9 cellular contexts compared by ENCODE assay signal in genomic region chr17:48543854-48544355, GRCh38. TPM values are rescaled to one million over a fixed set of nuclear protein-coding genes. Genes with fewer than 3 reads are reported as not detected.
DNase-seq lines count a peak whose midpoint lies in the region; ATAC-seq, FAIRE-seq and TF ChIP-seq lines count a peak whose summit lies in the region.
"Had no signal": no experiment of that assay in that cellular context is flagged by ENCODE, and none has a peak within 500 bp of the region (broad histone marks: within the 10 kb centered on the region; RNA-seq: fewer than 3 reads in every experiment).

No MANE protein-coding gene starts in this region.

- H3K27ac Mint-ChIP-seq in Calu3 (ENCODE audit: unreplicated experiment): peak overlapping the region; percentile 83
- peak overlapping the region; percentile 87 to 100 (median 95) for H3K27ac Mint-ChIP-seq in naive thymus-derived CD4-positive, alpha-beta T cell

- no peak for TF ChIP-seq CTCF in Calu3 (IDR thresholded peaks at IDR 0.05; ENCODE audit: unreplicated experiment)
- TF ChIP-seq CTCF in OCI-LY3 (IDR thresholded peaks at IDR 0.05; ENCODE audit: low read depth, low read length): no peak
- no peak for TF ChIP-seq CTCF in coronary artery (IDR thresholded peaks at IDR 0.05)
- no peak for TF ChIP-seq CTCF in uterus (IDR thresholded peaks at IDR 0.05)
- TF ChIP-seq CTCF in D721Med (IDR thresholded peaks at IDR 0.05; ENCODE audit: insufficient read depth, missing control alignments): no peak

- peaks cover 42% of the 10 kb centered on the region for H3K79me2 ChIP-seq in OCI-LY3 (ENCODE audit: low read length)

- peak overlapping the region; percentile 98 for H3K9ac ChIP-seq in OCI-LY3 (ENCODE audit: low read length)

- H3K9me3 ChIP-seq in OCI-LY3 (ENCODE audit: insufficient read depth, low read length) (no peaks in the 10 kb centered on the region), uterus (no peaks in the 10 kb centered on the region)
- no peaks in the 10 kb centered on the region for H3K9me3 ChIP-seq in naive thymus-derived CD4-positive, alpha-beta T cell (ENCODE audit: control insufficient read depth in 2 of 3, low read length in 3 of 3)

- no peaks in the 10 kb centered on the region for H4K20me1 ChIP-seq in OCI-LY3 (ENCODE audit: insufficient read depth, low read length)

- peaks cover 72% of the 10 kb centered on the region for H3K36me3 Mint-ChIP-seq in Calu3 (ENCODE audit: insufficient read depth, unreplicated experiment)
- peaks cover 0 to 24% (median 8%) of the 10 kb centered on the region in 5 donors for H3K36me3 Mint-ChIP-seq in naive thymus-derived CD4-positive, alpha-beta T cell

- no TSS peak for BruUV-seq in Calu3 (replicated peaks; lab: Mats Ljungman, UMichigan)

- peaks cover 7% of the 10 kb centered on the region for H3K36me3 ChIP-seq in OCI-LY3 (replicated peaks; ENCODE audit: low read depth, low read length)
- peaks cover 0 to 5% (median 0%) of the 10 kb centered on the region in 3 experiments for H3K36me3 ChIP-seq in naive thymus-derived CD4-positive, alpha-beta T cell (ENCODE audit: control insufficient read depth in 2 of 3, insufficient read depth in 3 of 3, low read length in 3 of 3)
- H3K36me3 ChIP-seq in uterus: no peaks in the 10 kb centered on the region

- peak overlapping the region; percentile 68 for H3K4me3 Mint-ChIP-seq in Calu3 (ENCODE audit: low read depth, unreplicated experiment)
- H3K4me3 Mint-ChIP-seq in naive thymus-derived CD4-positive, alpha-beta T cell: peak overlapping the region; percentile 94 to 100 (median 95)

- H3K4me3 ChIP-seq in OCI-LY3 (ENCODE audit: low read length) (peak overlapping the region; percentile 90), coronary artery (peak overlapping the region; percentile 87), uterus (peak overlapping the region; percentile 55 to 64)
- peak overlapping the region; percentile 80 for H3K4me3 ChIP-seq in naive thymus-derived CD4-positive, alpha-beta T cell (ENCODE audit: low read length)

- DNase-seq in Calu3: no peak
- DNase-seq in coronary artery (ENCODE audit: low spot score): no peak
- peak in 5 of 9 donors; percentile 27 to 71 (median 38) for DNase-seq in naive thymus-derived CD4-positive, alpha-beta T cell
- DNase-seq in uterus: no peak
- no peak for DNase-seq in D721Med (ENCODE audit: insufficient read length, low spot score)
- DNase-seq in NCI-H526 (lab: John Stamatoyannopoulos, UW): no peak

- intact Hi-C loops in Calu3 (cut with micrococcal nuclease; ENCODE audit: unreplicated experiment) (loop anchor here (5.0 kb wide), 3 partner anchors 33 to 52 kb away; partner anchors contain the start of gene HOXB4), uterus (cut with DNase I; ENCODE audit: low total_unique reads) (no loop called here)
- intact Hi-C loops in naive thymus-derived CD4-positive, alpha-beta T cell (cut with micrococcal nuclease): loop anchor here (1.0 to 10.0 kb wide), 9 partner anchors 31 to 351 kb away; partner anchors contain the start of genes HOXB4 (in 2 of the 2) and ATP5MC1 (in 1 of the 2)

- no peak for FAIRE-seq in D721Med (lab: Jason Lieb, UNC)
- FAIRE-seq: bronchial epithelial cell had no signal

- H3K4me1 ChIP-seq in OCI-LY3 (ENCODE audit: low read length): peaks cover 19% of the 10 kb centered on the region
- peaks cover 0 to 37% of the 10 kb centered on the region in 2 donors for H3K4me1 ChIP-seq in naive thymus-derived CD4-positive, alpha-beta T cell (ENCODE audit: control insufficient read depth in 2 of 2, insufficient read depth in 2 of 2, low read length in 2 of 2)
- H3K4me1 ChIP-seq in uterus: peaks cover 12 to 16% of the 10 kb centered on the region in 2 donors

- peaks cover 56% of the 10 kb centered on the region for H3K27me3 Mint-ChIP-seq in Calu3 (ENCODE audit: unreplicated experiment)
- H3K27me3 Mint-ChIP-seq in naive thymus-derived CD4-positive, alpha-beta T cell: peaks cover 0 to 23% (median 10%) of the 10 kb centered on the region in 5 donors

- H3K27me3 ChIP-seq in OCI-LY3 (ENCODE audit: low read depth, low read length): no peaks in the 10 kb centered on the region
- no peaks in the 10 kb centered on the region for H3K27me3 ChIP-seq in naive thymus-derived CD4-positive, alpha-beta T cell (ENCODE audit: control insufficient read depth in 2 of 2, insufficient read depth in 2 of 2, low read length in 2 of 2)
- no peaks in the 10 kb centered on the region for H3K27me3 ChIP-seq in uterus

- no peak for TF ChIP-seq POLR2A in uterus (IDR thresholded peaks at IDR 0.05)

- POLR2A ChIA-PET in naive thymus-derived CD4-positive, alpha-beta T cell (lab: Charles Lee): interaction anchor here (0.7 to 2.4 kb wide), 6 partner anchors 9 to 52 kb away, joined by 3 to 12 read pairs (median 3); no protein-coding TSS in a partner anchor

- H3K4me2 ChIP-seq in OCI-LY3 (ENCODE audit: low read length): peak overlapping the region; percentile 69

- H3K4me1 Mint-ChIP-seq in Calu3 (ENCODE audit: low read depth, unreplicated experiment): peaks cover 31% of the 10 kb centered on the region
- peaks cover 20 to 77% (median 61%) of the 10 kb centered on the region in 7 donors for H3K4me1 Mint-ChIP-seq in naive thymus-derived CD4-positive, alpha-beta T cell

- H3K27ac ChIP-seq in OCI-LY3 (ENCODE audit: low read length) (peak overlapping the region; percentile 88), coronary artery (peak overlapping the region; percentile 89 to 97), uterus (peak overlapping the region; percentile 93 to 97)
- H3K27ac ChIP-seq in naive thymus-derived CD4-positive, alpha-beta T cell (ENCODE audit: low read depth, low read length): peak overlapping the region; percentile 90

- no peak overlapping the region for H2AFZ ChIP-seq in OCI-LY3 (ENCODE audit: low read depth, low read length)

- no peaks in the 10 kb centered on the region for H3K9me3 Mint-ChIP-seq in Calu3 (ENCODE audit: low read depth, unreplicated experiment)
- H3K9me3 Mint-ChIP-seq in naive thymus-derived CD4-positive, alpha-beta T cell: no peaks in the 10 kb centered on the region

- ATAC-seq in naive thymus-derived CD4-positive, alpha-beta T cell: peak; percentile 47
- ATAC-seq in HG03457 (IDR thresholded peaks at IDR 0.05; ENCODE audit: unreplicated experiment): no peak

- CTCF ChIA-PET in Calu3 (lab: Charles Lee): interaction anchor here (0.6 to 1.2 kb wide), 6 partner anchors 12 to 716 kb away, joined by 3 to 6 read pairs (median 4); no protein-coding TSS in a partner anchor
- CTCF ChIA-PET in naive thymus-derived CD4-positive, alpha-beta T cell (lab: Charles Lee): no interaction called here

RNA-seq across cellular contexts. Expression of gene HOXB2, which starts 1.0 kb away (rescaled TPM):
- total RNA-seq in Calu3 (2022) (24.5 and 32.6 TPM in 2 replicates), uterus (10 to 100 TPM in 3 of 4 donors, 1 to 10 TPM in 1; 4.6 to 24.4 (median 17.4) TPM)
- total RNA-seq in naive thymus-derived CD4-positive, alpha-beta T cell: 10 to 100 TPM in 4 of 5 experiments, 1 to 10 TPM in 1; 3.4 to 46.9 (median 34.2) TPM
- 10 to 100 TPM in 1 of 2 donors, 1 to 10 TPM in 1; 9.7 to 23.1 TPM for polyA plus RNA-seq in naive thymus-derived CD4-positive, alpha-beta T cell
- total RNA-seq: bronchial epithelial cell had no signal

RNA-seq across cellular contexts. Expression of gene HOXB1, which starts 13.1 kb away (rescaled TPM):
- total RNA-seq in Calu3 (2022): not detected in 2 replicates
- not detected for total RNA-seq in naive thymus-derived CD4-positive, alpha-beta T cell
- not detected for polyA plus RNA-seq in naive thymus-derived CD4-positive, alpha-beta T cell
- not detected for total RNA-seq in uterus
- total RNA-seq: bronchial epithelial cell had no signal

RNA-seq across cellular contexts. Expression of gene HOXB4, which starts 34.2 kb away (rescaled TPM):
- 28.0 and 31.1 TPM in 2 replicates for total RNA-seq in Calu3 (2022)
- 1 to 10 TPM in 4 of 5 experiments, under 1 TPM in 1; 0.34 to 7.9 (median 2.4) TPM for total RNA-seq in naive thymus-derived CD4-positive, alpha-beta T cell
- polyA plus RNA-seq in naive thymus-derived CD4-positive, alpha-beta T cell: not detected
- 1 to 10 TPM in 2 of 4 donors, under 1 TPM in 1, not detected in 1; 0.88 to 6.9 (median 5.5) TPM for total RNA-seq in uterus
- total RNA-seq: bronchial epithelial cell had no signal

RNA-seq across cellular contexts. Expression of gene HOXB3, which starts 46.1 kb away (rescaled TPM):
- total RNA-seq in Calu3 (2022) (151 and 154 TPM in 2 replicates), uterus (10 to 100 TPM; 10.6 to 30.0 (median 18.0) TPM)
- total RNA-seq in naive thymus-derived CD4-positive, alpha-beta T cell: 10 to 100 TPM in 1 of 5 experiments, 1 to 10 TPM in 3, under 1 TPM in 1; 0.48 to 14.6 (median 7.1) TPM
- polyA plus RNA-seq in naive thymus-derived CD4-positive, alpha-beta T cell: under 1 TPM in 1 of 2 donors, not detected in 1; 0.11 TPM
- total RNA-seq: bronchial epithelial cell had no signal

RNA-seq across cellular contexts. Expression of gene HOXB5, which starts 49.7 kb away (rescaled TPM):
- 47.2 and 48.5 TPM in 2 replicates for total RNA-seq in Calu3 (2022)
- total RNA-seq in naive thymus-derived CD4-positive, alpha-beta T cell: not detected
- not detected for polyA plus RNA-seq in naive thymus-derived CD4-positive, alpha-beta T cell
- total RNA-seq in uterus: 1 to 10 TPM in 1 of 4 donors, under 1 TPM in 2, not detected in 1; 0.55 to 2.5 (median 0.59) TPM
- total RNA-seq: bronchial epithelial cell had no signal

Comparison
In these comparisons a context has a peak if more than half of its experiments do, and no peak if none do; other contexts are left out.
1. DNase-seq: peak in naive thymus-derived CD4-positive, alpha-beta T cell (5 of 9); none in Calu3 (single experiment), coronary artery (single experiment), uterus (0 of 2), D721Med (single experiment) and NCI-H526 (0 of 2).
2. Peak in every context shown above with its lines, with median percentiles within 50 percentile points of each other: H3K27ac ChIP-seq and H3K4me3 ChIP-seq.